18 cellular contexts compared by ENCODE assay signal in genomic region chr21:45875881-45876280, GRCh38.
DNase-seq lines count a peak whose midpoint lies in the region; ATAC-seq and TF ChIP-seq lines count a peak whose summit lies in the region.
"Had no signal": no experiment of that assay in that cellular context is flagged by ENCODE, and none has a peak within 500 bp of the region (broad histone marks: within the 10 kb centered on the region; RNA-seq: fewer than 3 reads in every experiment).

No MANE protein-coding gene starts in this region.

- H3K9me3 ChIP-seq in cardiac muscle cell (ENCODE audit: low read depth) = no peaks in the 10 kb centered on the region
- H3K9me3 ChIP-seq in mucosa of descending colon = no peaks in the 10 kb centered on the region
- H3K9me3 ChIP-seq in transverse colon = no peaks in the 10 kb centered on the region
- H3K9me3 ChIP-seq: BLaER1 treated with 17β-estradiol and CSF1 and Interleukin-3, amounts not matched to agents 10 nM and 100 nM had no signal

- TF ChIP-seq CTCF in cardiac muscle cell (IDR thresholded peaks at IDR 0.05; ENCODE audit: low read depth, low read length) = no peak
- no peak for TF ChIP-seq CTCF in brain (conservative IDR thresholded peaks at IDR 0.05)
- no peak for TF ChIP-seq CTCF in mucosa of descending colon (IDR thresholded peaks at IDR 0.05)
- TF ChIP-seq CTCF in transverse colon (IDR thresholded peaks at IDR 0.05) = no peak
- TF ChIP-seq CTCF in glutamatergic neuron (IDR thresholded peaks at IDR 0.05; ENCODE audit: partially characterized antibody, unreplicated experiment) = no peak

- intact Hi-C loops in Right ventricle myocardium superior (cut with DNase I) (no loop called here), mucosa of descending colon (cut with DNase I, micrococcal nuclease) (no loop called here), transverse colon (cut with DNase I; ENCODE audit: low total_unique reads) (no loop called here), left colon (cut with DNase I, micrococcal nuclease) (no loop called here)

- peaks cover 0 to 5% (median 0%) of the 10 kb centered on the region in 5 experiments for H3K9me3 Mint-ChIP-seq in brain
- H3K9me3 Mint-ChIP-seq in glutamatergic neuron (ENCODE audit: unreplicated experiment) = peaks cover 12% of the 10 kb centered on the region
- H3K9me3 Mint-ChIP-seq: activated naive CD8-positive, alpha-beta T cell treated with anti-CD3 and anti-CD28 coated beads, Interleukin-2, amount 10 ng/mL, durations not matched to agents 7 days and 5 days; GM23338 had no signal

- H3K27me3 Mint-ChIP-seq in brain (peaks cover 6% of the 10 kb centered on the region), glutamatergic neuron (ENCODE audit: unreplicated experiment) (peaks cover 11% of the 10 kb centered on the region)

- DNase-seq in cardiac muscle cell (ENCODE audit: low read depth in 1 of 2, low spot score in 1 of 2) = no peak
- no peak for DNase-seq in Right ventricle myocardium superior
- DNase-seq in mucosa of descending colon = peak in 2 of 3 donors; percentile 19 to 43
- no peak for DNase-seq in transverse colon
- DNase-seq in glutamatergic neuron = no peak
- no peak for DNase-seq in NCI-H226
- DNase-seq in left colon = no peak
- DNase-seq: activated CD4-positive, alpha-beta T cell treated with anti-CD3 and anti-CD28 coated beads for 1 hour; activated naive CD8-positive, alpha-beta T cell treated with anti-CD3 and anti-CD28 coated beads, Interleukin-2, amount 10 ng/mL, durations not matched to agents 7 days and 5 days; NCI-H1417; NCI-H510A treated with DMSO at 0.1 percent for 48 hours; NK-92 treated with Interleukin-12 subunit alpha and Interleukin-12 subunit beta, amount 100 ng/mL, for 24 hours; stimulated activated CD8-positive, alpha-beta memory T cell treated with anti-CD3 and anti-CD28 coated beads, Interleukin-4, amount 100 ng/mL, for 48 hours had no signal

- H3K27me3 ChIP-seq in cardiac muscle cell (no peaks in the 10 kb centered on the region), transverse colon (no peaks in the 10 kb centered on the region)
- H3K27me3 ChIP-seq: BLaER1 treated with 17β-estradiol and CSF1 and Interleukin-3, amounts not matched to agents 10 nM and 100 nM had no signal

- no peak for TF ChIP-seq POLR2A in transverse colon (IDR thresholded peaks at IDR 0.05)

- in situ Hi-C loops in transverse colon (cut with MboI; ENCODE audit: low pct_ligation_motif_present in 1 of 4, low pct_unique_long_range_greater_than_20kb in 1 of 4, low sequenced_read_pairs in 3 of 4) = no loop called here

- H3K4me3 Mint-ChIP-seq in brain (no peak overlapping the region), glutamatergic neuron (ENCODE audit: unreplicated experiment) (no peak overlapping the region)
- H3K4me3 Mint-ChIP-seq: activated naive CD8-positive, alpha-beta T cell treated with anti-CD3 and anti-CD28 coated beads, Interleukin-2, amount 10 ng/mL, durations not matched to agents 7 days and 5 days; GM23338 had no signal

- no peaks in the 10 kb centered on the region for H3K36me3 Mint-ChIP-seq in brain
- H3K36me3 Mint-ChIP-seq in glutamatergic neuron (ENCODE audit: unreplicated experiment) = no peaks in the 10 kb centered on the region
- H3K36me3 Mint-ChIP-seq: activated naive CD8-positive, alpha-beta T cell treated with anti-CD3 and anti-CD28 coated beads, Interleukin-2, amount 10 ng/mL, durations not matched to agents 7 days and 5 days had no signal

- 92 to 93% methylated on average over 4 to 12 of the region's 12 CpGs for WGBS in transverse colon (ENCODE audit: low coverage in 1 of 2), 2 donors

- TF ChIP-seq EP300 in transverse colon (IDR thresholded peaks at IDR 0.05; ENCODE audit: low read depth) = no peak

- H3K27ac ChIP-seq in cardiac muscle cell = peak overlapping the region; percentile 61
- peak overlapping the region; percentile 5 to 59 (median 40) for H3K27ac ChIP-seq in transverse colon
- H3K27ac ChIP-seq: dorsolateral prefrontal cortex, HL-60 had no signal

- no peak overlapping the region for H3K4me3 ChIP-seq in cardiac muscle cell
- no peak overlapping the region for H3K4me3 ChIP-seq in mucosa of descending colon
- no peak overlapping the region for H3K4me3 ChIP-seq in transverse colon
- H3K4me3 ChIP-seq: BLaER1 treated with 17β-estradiol and CSF1 and Interleukin-3, amounts not matched to agents 10 nM and 100 nM; dorsolateral prefrontal cortex; GM23338 had no signal

- H3K4me1 Mint-ChIP-seq in brain (peaks cover 81% of the 10 kb centered on the region), glutamatergic neuron (ENCODE audit: low read depth, unreplicated experiment) (peaks cover 40% of the 10 kb centered on the region)

- H3K27ac Mint-ChIP-seq in brain = peak overlapping the region in 3 of 5 experiments; percentile 37 to 89 (median 78)
- H3K27ac Mint-ChIP-seq in glutamatergic neuron (ENCODE audit: unreplicated experiment) = no peak overlapping the region
- H3K27ac Mint-ChIP-seq: activated naive CD8-positive, alpha-beta T cell treated with anti-CD3 and anti-CD28 coated beads, Interleukin-2, amount 10 ng/mL, durations not matched to agents 7 days and 5 days; GM23338 had no signal

- H3K36me3 ChIP-seq in cardiac muscle cell (no peaks in the 10 kb centered on the region), mucosa of descending colon (ENCODE audit: low read depth) (no peaks in the 10 kb centered on the region), transverse colon (no peaks in the 10 kb centered on the region)
- H3K36me3 ChIP-seq: BLaER1 treated with 17β-estradiol and CSF1 and Interleukin-3, amounts not matched to agents 10 nM and 100 nM had no signal

- H3K4me1 ChIP-seq in cardiac muscle cell (ENCODE audit: low read depth) (no peaks in the 10 kb centered on the region), mucosa of descending colon (ENCODE audit: low read depth) (no peaks in the 10 kb centered on the region), transverse colon (peaks cover 0 to 5% (median 0%) of the 10 kb centered on the region in 4 donors)

- ATAC-seq in Right ventricle myocardium superior (ENCODE audit: poor library complexity) (no peak), mucosa of descending colon (no peak), left colon (no peak)

Comparison
In these comparisons a context has a peak if more than half of its experiments do, and no peak if none do; other contexts are left out.
1. DNase-seq: peak in mucosa of descending colon (2 of 3); none in cardiac muscle cell (0 of 2), Right ventricle myocardium superior (single experiment), transverse colon (single experiment), glutamatergic neuron (single experiment), NCI-H226 (single experiment) and left colon (0 of 2).